ENCODE assay signal across 17 cellular contexts in the genomic region with DNA sequence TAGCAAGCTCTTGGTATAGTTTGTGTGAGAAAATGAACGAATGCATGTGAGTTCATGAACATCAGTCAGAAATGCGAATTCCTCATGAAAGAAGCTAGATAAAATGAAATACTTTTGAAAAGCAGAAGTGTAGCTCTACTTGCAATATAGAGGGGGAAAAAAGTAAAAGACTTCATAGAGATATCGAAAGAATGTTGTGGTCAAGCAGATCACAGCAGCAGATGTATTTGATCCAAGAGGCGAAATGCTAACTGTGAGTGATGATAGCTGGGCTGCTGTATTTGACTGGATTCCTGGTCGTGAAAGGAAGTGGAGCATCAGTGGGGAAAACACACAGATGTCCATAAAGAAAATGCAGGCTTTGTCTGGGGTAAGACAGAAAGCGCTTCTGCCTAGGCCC.
"Had no signal": no experiment of that assay in that cellular context is flagged by ENCODE, and none has a peak within 500 bp of the region (broad histone marks: within the 10 kb centered on the region; RNA-seq: fewer than 3 reads in every experiment).

No MANE protein-coding gene starts in this region.

- H3K4me3 ChIP-seq: dorsolateral prefrontal cortex, heart right ventricle, sigmoid colon had no signal

- H3K9me3 ChIP-seq: heart right ventricle, neutrophil, sigmoid colon, SK-N-SH had no signal

- H3K36me3 Mint-ChIP-seq: activated naive CD4-positive, alpha-beta T cell treated with anti-CD3 and anti-CD28 coated beads, Interleukin-2, amount 50 U/mL, for 24 hours; immature natural killer cell; naive thymus-derived CD4-positive, alpha-beta T cell; T-cell had no signal

- DNase-seq: activated CD4-positive, alpha-beta T cell treated with anti-CD3 and anti-CD28 coated beads, Interleukin-2, amount 50 U/mL, for 1 hour; activated gamma-delta T cell; activated T-cell treated with anti-CD3 and anti-CD28 coated beads, Interleukin-2, amount 50 U/mL, for 72 hours; dorsolateral prefrontal cortex; heart right ventricle; immature natural killer cell; mesenchymal stem cell; naive thymus-derived CD4-positive, alpha-beta T cell; sigmoid colon; SK-N-SH; stimulated activated naive CD4-positive, alpha-beta T cell; T-cell; T-helper 9 cell had no signal

- ATAC-seq: activated CD4-positive, CD25-positive, alpha-beta regulatory T cell treated with anti-CD3 and anti-CD28 coated beads, Interleukin-2, amount 50 U/mL, for 24 hours; activated T-cell treated with anti-CD3 and anti-CD28 coated beads, Interleukin-2, amount 50 U/mL, for 72 hours; naive thymus-derived CD4-positive, alpha-beta T cell; T-cell had no signal

- H3K4me3 Mint-ChIP-seq: activated naive CD4-positive, alpha-beta T cell treated with anti-CD3 and anti-CD28 coated beads, Interleukin-2, amount 50 U/mL, for 24 hours; activated T-cell treated with anti-CD3 and anti-CD28 coated beads, Interleukin-2, amount 50 U/mL, for 72 hours; immature natural killer cell; naive thymus-derived CD4-positive, alpha-beta T cell; T-cell had no signal

- H3K27ac ChIP-seq: dorsolateral prefrontal cortex, neutrophil, parathyroid adenoma had no signal

- H3K9me3 Mint-ChIP-seq: activated naive CD4-positive, alpha-beta T cell treated with anti-CD3 and anti-CD28 coated beads, Interleukin-2, amount 50 U/mL, for 24 hours; activated T-cell treated with anti-CD3 and anti-CD28 coated beads, Interleukin-2, amount 50 U/mL, for 72 hours had no signal

- H3K4me1 Mint-ChIP-seq: activated naive CD4-positive, alpha-beta T cell treated with anti-CD3 and anti-CD28 coated beads, Interleukin-2, amount 50 U/mL, for 24 hours; immature natural killer cell; naive thymus-derived CD4-positive, alpha-beta T cell; T-cell had no signal

- H3K27me3 ChIP-seq: dorsolateral prefrontal cortex, heart right ventricle, neutrophil, sigmoid colon had no signal

- H3K36me3 ChIP-seq: heart right ventricle, neutrophil, sigmoid colon had no signal

- H3K4me1 ChIP-seq: parathyroid adenoma had no signal

- H3K27ac Mint-ChIP-seq: activated naive CD4-positive, alpha-beta T cell treated with anti-CD3 and anti-CD28 coated beads, Interleukin-2, amount 50 U/mL, for 24 hours; activated T-cell treated with anti-CD3 and anti-CD28 coated beads, Interleukin-2, amount 50 U/mL, for 72 hours; immature natural killer cell; naive thymus-derived CD4-positive, alpha-beta T cell; T-cell had no signal
